Comparison of ENCODE assay signal across 11 cellular contexts in the genomic region with DNA sequence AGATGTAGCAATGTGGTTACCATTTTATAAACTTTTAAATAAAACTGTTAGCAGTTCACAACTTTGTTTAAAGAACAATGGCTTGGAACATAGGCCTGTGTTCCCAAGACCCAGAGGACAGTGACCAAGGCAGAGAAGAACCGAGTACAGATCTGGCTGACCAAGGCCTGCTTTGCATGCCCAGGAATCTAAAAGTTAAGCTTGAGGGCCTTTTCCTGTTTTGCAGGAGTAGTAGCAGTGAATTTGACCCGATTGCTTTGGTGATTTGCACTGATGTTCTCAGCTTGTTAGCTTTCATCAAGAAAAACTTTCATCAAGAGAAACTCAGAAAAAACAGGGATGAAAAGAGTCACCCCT. TPM values are rescaled to one million over a fixed set of nuclear protein-coding genes. Genes with fewer than 3 reads are reported as not detected.
A peak's percentile ranks its signal among the peaks of the same experiment; 100 is the strongest.
DNase-seq lines count a peak whose midpoint lies in the region; ATAC-seq and TF ChIP-seq lines count a peak whose summit lies in the region.
"Had no signal": no experiment of that assay in that cellular context is flagged by ENCODE, and none has a peak within 500 bp of the region (broad histone marks: within the 10 kb centered on the region; RNA-seq: fewer than 3 reads in every experiment).

No MANE protein-coding gene starts in this region.

- H3K9me3 ChIP-seq in SJSA1 (replicated peaks) (no peaks in the 10 kb centered on the region), thyroid gland (no peaks in the 10 kb centered on the region), tibial nerve (no peaks in the 10 kb centered on the region)
- H3K9me3 ChIP-seq: upper lobe of left lung had no signal

- H3K27ac Mint-ChIP-seq in activated naive CD4-positive, alpha-beta T cell treated with anti-CD3 and anti-CD28 coated beads, Interleukin-2, amount 50 U/mL, for 72 hours = peak overlapping the region; percentile 29 to 88

- no peak for TF ChIP-seq EP300 in tibial nerve (IDR thresholded peaks at IDR 0.05)

- H3K36me3 Mint-ChIP-seq in activated naive CD4-positive, alpha-beta T cell treated with anti-CD3 and anti-CD28 coated beads, Interleukin-2, amount 50 U/mL, for 72 hours = peaks cover 11 to 15% of the 10 kb centered on the region in 2 donors

- H3K9me3 Mint-ChIP-seq in activated naive CD4-positive, alpha-beta T cell treated with anti-CD3 and anti-CD28 coated beads, Interleukin-2, amount 50 U/mL, for 72 hours = no peaks in the 10 kb centered on the region

- H3K36me3 ChIP-seq in SJSA1 (no peaks in the 10 kb centered on the region), thyroid gland (no peaks in the 10 kb centered on the region), tibial nerve (no peaks in the 10 kb centered on the region)
- H3K36me3 ChIP-seq: upper lobe of left lung had no signal

- H3K4me3 ChIP-seq in SJSA1 (no peak overlapping the region), thyroid gland (replicated peaks in 1 of 3) (no peak overlapping the region), tibial nerve (no peak overlapping the region), coronary artery (no peak overlapping the region)
- H3K4me3 ChIP-seq: upper lobe of left lung had no signal

- 63 to 88% methylated on average over 2 of the region's 2 CpGs for WGBS in thyroid gland, 2 donors
- 59 to 63% methylated on average over 2 of the region's 2 CpGs for WGBS in tibial nerve, 2 donors

- DNase-seq in activated naive CD4-positive, alpha-beta T cell treated with anti-CD3 and anti-CD28 coated beads, Interleukin-2, amount 50 U/mL, for 72 hours (ENCODE audit: low spot score in 2 of 2) = no peak
- DNase-seq in activated naive CD4-positive, alpha-beta T cell treated with anti-CD3 and anti-CD28 coated beads, Interleukin-2, amount 50 U/mL, for 16 hours = no peak
- no peak for DNase-seq in SJSA1 (ENCODE audit: low read depth in 1 of 2, low spot score in 2 of 2)
- no peak for DNase-seq in thyroid gland
- DNase-seq in foreskin keratinocyte = no peak
- DNase-seq in tibial nerve (ENCODE audit: low spot score in 2 of 2) = no peak
- DNase-seq in coronary artery (ENCODE audit: low spot score) = no peak
- DNase-seq: AML-193, posterior cingulate gyrus, upper lobe of left lung had no signal

- H3K4me1 ChIP-seq in SJSA1 (replicated peaks) (peaks cover 56% of the 10 kb centered on the region), thyroid gland (peaks cover 55 to 64% of the 10 kb centered on the region in 2 donors), foreskin keratinocyte (peaks cover 23% of the 10 kb centered on the region), tibial nerve (peaks cover 0 to 35% (median 6%) of the 10 kb centered on the region in 4 donors)

- H3K27me3 ChIP-seq in SJSA1 (replicated peaks) (no peaks in the 10 kb centered on the region), thyroid gland (no peaks in the 10 kb centered on the region), foreskin keratinocyte (no peaks in the 10 kb centered on the region), tibial nerve (no peaks in the 10 kb centered on the region)
- H3K27me3 ChIP-seq: upper lobe of left lung had no signal

- 0 out of 2 replicates have a peak overlapping the region, but pooled peaks have one; percentile 16 for H3K27ac ChIP-seq in SJSA1
- peak overlapping the region; percentile 84 to 87 (median 86) for H3K27ac ChIP-seq in thyroid gland
- no peak overlapping the region for H3K27ac ChIP-seq in foreskin keratinocyte
- peak overlapping the region in 1 of 4 donors; percentile 26 for H3K27ac ChIP-seq in tibial nerve
- peak overlapping the region in 1 of 2 donors; percentile 71 for H3K27ac ChIP-seq in coronary artery

- TF ChIP-seq POLR2A in thyroid gland (IDR thresholded peaks at IDR 0.05) = no peak
- no peak for TF ChIP-seq POLR2A in tibial nerve (IDR thresholded peaks at IDR 0.05)

- intact Hi-C loops in thyroid gland (cut with DNase I) = no loop called here

- no peak for TF ChIP-seq CTCF in thyroid gland (IDR thresholded peaks at IDR 0.05)
- no peak for TF ChIP-seq CTCF in foreskin keratinocyte (conservative IDR thresholded peaks at IDR 0.05)
- TF ChIP-seq CTCF in tibial nerve (IDR thresholded peaks at IDR 0.05) = no peak
- no peak for TF ChIP-seq CTCF in coronary artery (IDR thresholded peaks at IDR 0.05)

- no peak for ATAC-seq in activated naive CD4-positive, alpha-beta T cell treated with anti-CD3 and anti-CD28 coated beads, Interleukin-2, amount 50 U/mL, for 72 hours
- ATAC-seq in HG02852 (IDR thresholded peaks at IDR 0.05; ENCODE audit: unreplicated experiment) (peak; percentile 48), foreskin keratinocyte (no peak)

RNA-seq across cellular contexts. Expression of gene FILIP1L, which starts 9.9 kb away (rescaled TPM):
- under 1 TPM; 0.08 to 0.09 TPM for total RNA-seq in activated naive CD4-positive, alpha-beta T cell treated with anti-CD3 and anti-CD28 coated beads, Interleukin-2, amount 50 U/mL, for 72 hours
- total RNA-seq in SJSA1 (2014; rRNA removed; shearing (Covaris generic)) = 17.4 and 27.0 TPM in 2 replicates
- 10 to 100 TPM in 3 of 4 donors, 1 to 10 TPM in 1; 4.4 to 17.7 (median 13.2) TPM for total RNA-seq in thyroid gland
- 21.1 and 22.6 TPM in 2 replicates for total RNA-seq in foreskin keratinocyte
- 8.7 and 9.8 TPM in 2 replicates for polyA plus RNA-seq in foreskin keratinocyte
- total RNA-seq in tibial nerve = 10 to 100 TPM; 26.7 to 46.3 (median 30.8) TPM

Comparison
In these comparisons a context has a peak if more than half of its experiments do, and no peak if none do; other contexts are left out.
1. RNA of gene FILIP1L, which starts 9.9 kb away (total RNA-seq): 26.7 to 46.3 TPM in tibial nerve, 17.4 to 27.0 TPM in SJSA1, 21.1 to 22.6 TPM in foreskin keratinocyte and 4.4 to 17.7 TPM in thyroid gland; 0.08 to 0.09 TPM in activated naive CD4-positive, alpha-beta T cell treated with anti-CD3 and anti-CD28 coated beads, Interleukin-2, amount 50 U/mL, for 72 hours; every median in the first group is over 4 times any median in the second.